In the genomic region with DNA sequence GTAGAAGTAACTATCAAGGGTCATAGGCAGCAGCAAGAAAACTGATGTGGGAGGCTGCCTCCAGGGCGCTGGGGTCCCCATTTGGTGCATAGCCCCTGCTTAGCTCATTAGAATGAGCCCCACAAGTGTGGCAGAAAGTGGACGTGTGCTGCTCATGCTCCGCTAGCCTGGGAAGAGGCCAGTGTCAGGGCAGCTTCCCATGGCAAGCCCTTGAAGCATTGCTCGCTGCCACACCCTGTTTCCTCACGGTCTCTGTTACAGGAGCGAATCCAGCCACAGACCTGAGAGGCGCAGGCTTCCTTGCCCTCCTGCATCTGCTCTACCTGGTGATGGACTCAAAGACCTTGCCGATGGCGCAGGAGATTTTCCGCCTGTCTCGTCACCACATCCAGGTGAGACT, we compare ENCODE assay signal across 18 cellular contexts. TPM values are rescaled to one million over a fixed set of nuclear protein-coding genes. Genes with fewer than 3 reads are reported as not detected.
"Had no signal": no experiment of that assay in that cellular context is flagged by ENCODE, and none has a peak within 500 bp of the region (broad histone marks: within the 10 kb centered on the region; RNA-seq: fewer than 3 reads in every experiment).

No MANE protein-coding gene starts in this region.

- ATAC-seq: activated CD8-positive, alpha-beta T cell treated with anti-CD3 and anti-CD28 coated beads for 36 hours; activated T-cell treated with anti-CD3 and anti-CD28 coated beads, Interleukin-2, amount 50 U/mL, for 4 hours; effector memory CD8-positive, alpha-beta T cell; gastrocnemius medialis; naive thymus-derived CD8-positive, alpha-beta T cell; pancreas; right lobe of liver; stimulated activated memory B cell treated with anti-CD40 and anti-IgM and Interleukin-4, amounts not matched to agents 10 μg/mL and 1 μg/mL and 100 μg/mL, for 72 hours had no signal

- H3K4me1 ChIP-seq: adrenal gland, gastrocnemius medialis, left ventricle myocardium inferior, pancreas, right lobe of liver had no signal

- DNase-seq: activated CD4-positive, alpha-beta T cell treated with anti-CD3 and anti-CD28 coated beads, Interleukin-2, amount 10 ng/mL, durations not matched to agents 24 days and 14 days; activated CD8-positive, alpha-beta T cell treated with anti-CD3 and anti-CD28 coated beads for 36 hours; activated effector memory CD4-positive, alpha-beta T cell treated with anti-CD3 and anti-CD28 coated beads, Interleukin-2, amount 50 U/mL, for 16 hours; activated naive CD4-positive, alpha-beta T cell treated with anti-CD3 and anti-CD28 coated beads, Interleukin-2, amount 50 U/mL, for 16 hours; activated T-cell treated with anti-CD3 and anti-CD28 coated beads, Interleukin-2, amount 50 U/mL, for 4 hours; adrenal gland; effector memory CD8-positive, alpha-beta T cell; gastrocnemius medialis; left ventricle myocardium inferior; naive thymus-derived CD8-positive, alpha-beta T cell; pancreas; stimulated activated CD4-positive, alpha-beta T cell treated with anti-CD3 and anti-CD28 coated beads, Interleukin-4, amount 100 ng/mL, for 4 hours had no signal

- H3K27ac Mint-ChIP-seq: activated CD4-positive, alpha-beta T cell treated with anti-CD3 and anti-CD28 coated beads, Interleukin-2, amount 10 ng/mL, durations not matched to agents 24 days and 14 days; activated CD8-positive, alpha-beta T cell treated with anti-CD3 and anti-CD28 coated beads for 36 hours; stimulated activated memory B cell treated with anti-CD40 and anti-IgM and Interleukin-4, amounts not matched to agents 10 μg/mL and 1 μg/mL and 100 μg/mL, for 72 hours had no signal

- H3K27me3 Mint-ChIP-seq: activated CD4-positive, alpha-beta T cell treated with anti-CD3 and anti-CD28 coated beads, Interleukin-2, amount 10 ng/mL, durations not matched to agents 24 days and 14 days; activated CD8-positive, alpha-beta T cell treated with anti-CD3 and anti-CD28 coated beads for 36 hours; effector memory CD8-positive, alpha-beta T cell; memory B cell; naive thymus-derived CD8-positive, alpha-beta T cell; stimulated activated memory B cell treated with anti-CD40 and anti-IgM and Interleukin-4, amounts not matched to agents 10 μg/mL and 1 μg/mL and 100 μg/mL, for 72 hours had no signal

- H3K4me3 Mint-ChIP-seq: activated CD4-positive, alpha-beta T cell treated with anti-CD3 and anti-CD28 coated beads, Interleukin-2, amount 10 ng/mL, durations not matched to agents 24 days and 14 days; activated CD8-positive, alpha-beta T cell treated with anti-CD3 and anti-CD28 coated beads for 36 hours; activated T-cell treated with anti-CD3 and anti-CD28 coated beads, Interleukin-2, amount 50 U/mL, for 4 hours; effector memory CD8-positive, alpha-beta T cell; memory B cell; naive thymus-derived CD8-positive, alpha-beta T cell; stimulated activated memory B cell treated with anti-CD40 and anti-IgM and Interleukin-4, amounts not matched to agents 10 μg/mL and 1 μg/mL and 100 μg/mL, for 72 hours had no signal

- H3K27me3 ChIP-seq: adrenal gland, gastrocnemius medialis, neutrophil, pancreas, right lobe of liver had no signal

- H3K9me3 Mint-ChIP-seq: activated T-cell treated with anti-CD3 and anti-CD28 coated beads, Interleukin-2, amount 50 U/mL, for 4 hours; effector memory CD8-positive, alpha-beta T cell; stimulated activated memory B cell treated with anti-CD40 and anti-IgM and Interleukin-4, amounts not matched to agents 10 μg/mL and 1 μg/mL and 100 μg/mL, for 72 hours had no signal

- H3K9me3 ChIP-seq: adrenal gland, gastrocnemius medialis, pancreas, right lobe of liver, thoracic aorta had no signal

- H3K4me3 ChIP-seq: adrenal gland, gastrocnemius medialis, left ventricle myocardium inferior, pancreas, right lobe of liver, thoracic aorta had no signal

- H3K27ac ChIP-seq: adrenal gland, gastrocnemius medialis, left ventricle myocardium inferior, neutrophil, pancreas, right lobe of liver, thoracic aorta had no signal

- H3K4me1 Mint-ChIP-seq: activated CD4-positive, alpha-beta T cell treated with anti-CD3 and anti-CD28 coated beads, Interleukin-2, amount 10 ng/mL, durations not matched to agents 24 days and 14 days; memory B cell; stimulated activated memory B cell treated with anti-CD40 and anti-IgM and Interleukin-4, amounts not matched to agents 10 μg/mL and 1 μg/mL and 100 μg/mL, for 72 hours had no signal

RNA-seq across cellular contexts. Expression of a gene that starts 41.4 kb away (rescaled TPM):
- total RNA-seq: kidney epithelial cell, left ventricle myocardium inferior, thoracic aorta had no signal
- polyA plus RNA-seq: naive thymus-derived CD8-positive, alpha-beta T cell had no signal
